ENCODE assay signal across 15 cellular contexts in genomic region chr16:14337303-14338191, GRCh38.
DNase-seq lines count a peak whose midpoint lies in the region; ATAC-seq and TF ChIP-seq lines count a peak whose summit lies in the region.
"Had no signal": no experiment of that assay in that cellular context is flagged by ENCODE, and none has a peak within 500 bp of the region (broad histone marks: within the 10 kb centered on the region; RNA-seq: fewer than 3 reads in every experiment).

No MANE protein-coding gene starts in this region.

- H3K4me2 ChIP-seq in GM23248 (ENCODE audit: unreplicated experiment): peak overlapping the region; percentile 44

- H3K9me3 ChIP-seq in GM23248 (ENCODE audit: low read depth): no peaks in the 10 kb centered on the region
- no peaks in the 10 kb centered on the region for H3K9me3 ChIP-seq in ascending aorta
- H3K9me3 ChIP-seq in sigmoid colon: no peaks in the 10 kb centered on the region

- H4K20me1 ChIP-seq in GM23248 (ENCODE audit: insufficient read depth): no peaks in the 10 kb centered on the region

- no peaks in the 10 kb centered on the region for H3K79me2 ChIP-seq in GM23248 (ENCODE audit: insufficient read depth)

- TF ChIP-seq POLR2A in sigmoid colon (IDR thresholded peaks at IDR 0.05): no peak

- peak overlapping the region; percentile 10; the same call in 1 of the 2 replicates for H3K27ac ChIP-seq in GM23248
- H3K27ac ChIP-seq in ascending aorta: no peak overlapping the region
- H3K27ac ChIP-seq in sigmoid colon: peak overlapping the region in 2 of 4 donors; percentile 28 to 30

- H3K27me3 ChIP-seq in GM23248 (replicated peaks; ENCODE audit: insufficient read depth): no peaks in the 10 kb centered on the region
- no peaks in the 10 kb centered on the region for H3K27me3 ChIP-seq in ascending aorta
- no peaks in the 10 kb centered on the region for H3K27me3 ChIP-seq in sigmoid colon

- peak overlapping the region; percentile 34 for H3K4me3 ChIP-seq in GM23248
- H3K4me3 ChIP-seq in ascending aorta: peak overlapping the region; percentile 27 to 32
- H3K4me3 ChIP-seq in sigmoid colon: peak overlapping the region in 3 of 4 donors; percentile 6 to 29 (median 24)
- H3K4me3 ChIP-seq: K562 had no signal

- H3K9me2 ChIP-seq in GM23248 (ENCODE audit: insufficient read depth): no peaks in the 10 kb centered on the region

- peaks cover 16% of the 10 kb centered on the region; the same call in 1 of the 2 replicates for H3F3A ChIP-seq in GM23248 (ENCODE audit: insufficient read depth)

- H3K9ac ChIP-seq in GM23248: peak overlapping the region; percentile 12; the same call in 1 of the 2 replicates

- in situ Hi-C loops in GM23248 (cut with MboI): no loop called here

- no peak overlapping the region for H2AFZ ChIP-seq in GM23248

- TF ChIP-seq CTCF in ascending aorta (IDR thresholded peaks at IDR 0.05) (no peak), sigmoid colon (IDR thresholded peaks at IDR 0.05) (no peak)

- intact Hi-C loops in ascending aorta (cut with DNase I): no loop called here
- intact Hi-C loops in sigmoid colon (cut with DNase I): no loop called here

- DNase-seq in GM23248 (peak; percentile 67), ascending aorta (ENCODE audit: low spot score in 2 of 2) (no peak), hepatic stellate cell (ENCODE audit: low spot score) (peak; percentile 47), sigmoid colon (no peak), NCI-H1092 (lab: John Stamatoyannopoulos, UW) (no peak), medulla oblongata (ENCODE audit: extremely low spot score) (no peak), NCI-H1436 treated with DMSO at 0.1 percent for 48 hours (lab: John Stamatoyannopoulos, UW) (no peak)
- DNase-seq: activated CD4-positive, alpha-beta T cell treated with anti-CD3 and anti-CD28 coated beads for 4 hours; CD8-positive, alpha-beta T cell; effector CD8-positive, alpha-beta T cell; NCI-H1930; substantia nigra had no signal

- TF ChIP-seq EP300 in sigmoid colon (IDR thresholded peaks at IDR 0.05): no peak

- 18 to 19% methylated on average over 22 of the region's 22 CpGs for whole genome bisulfite sequencing in GM23248 (ENCODE audit: low coverage in 1 of 2, low lambda C conversion rate in 2 of 2, missing lambda C conversion rate in 2 of 2), 2 experiments
- WGBS in sigmoid colon, 2 donors: 37 to 59% methylated on average over 22 of the region's 22 CpGs

- H3K36me3 ChIP-seq in GM23248 (ENCODE audit: low read depth) (no peaks in the 10 kb centered on the region), ascending aorta (no peaks in the 10 kb centered on the region), sigmoid colon (no peaks in the 10 kb centered on the region)

- H3K4me1 ChIP-seq in GM23248 (ENCODE audit: insufficient read depth) (peaks cover 10% of the 10 kb centered on the region), ascending aorta (no peaks in the 10 kb centered on the region), sigmoid colon (peaks cover 0 to 14% (median 9%) of the 10 kb centered on the region in 4 donors)

- ATAC-seq in HG02852 (IDR thresholded peaks at IDR 0.05; ENCODE audit: unreplicated experiment): no peak
- ATAC-seq: activated T-helper 17 cell treated with anti-CD3 and anti-CD28 coated beads, Interleukin-2, amount 50 U/mL, for 72 hours; CD8-positive, alpha-beta T cell; K562 had no signal

Comparison
In these comparisons a context has a peak if more than half of its experiments do, and no peak if none do; other contexts are left out.
1. DNase-seq: peak in GM23248 (single experiment) and hepatic stellate cell (single experiment); none in ascending aorta (0 of 2), sigmoid colon (single experiment), NCI-H1092 (single experiment), medulla oblongata (single experiment) and NCI-H1436 treated with DMSO at 0.1 percent for 48 hours (single experiment).
2. Peak in every context shown above with its lines, with median percentiles within 50 percentile points of each other: H3K4me3 ChIP-seq.